Comparison of ENCODE assay signal across 8 cellular contexts in the genomic region with DNA sequence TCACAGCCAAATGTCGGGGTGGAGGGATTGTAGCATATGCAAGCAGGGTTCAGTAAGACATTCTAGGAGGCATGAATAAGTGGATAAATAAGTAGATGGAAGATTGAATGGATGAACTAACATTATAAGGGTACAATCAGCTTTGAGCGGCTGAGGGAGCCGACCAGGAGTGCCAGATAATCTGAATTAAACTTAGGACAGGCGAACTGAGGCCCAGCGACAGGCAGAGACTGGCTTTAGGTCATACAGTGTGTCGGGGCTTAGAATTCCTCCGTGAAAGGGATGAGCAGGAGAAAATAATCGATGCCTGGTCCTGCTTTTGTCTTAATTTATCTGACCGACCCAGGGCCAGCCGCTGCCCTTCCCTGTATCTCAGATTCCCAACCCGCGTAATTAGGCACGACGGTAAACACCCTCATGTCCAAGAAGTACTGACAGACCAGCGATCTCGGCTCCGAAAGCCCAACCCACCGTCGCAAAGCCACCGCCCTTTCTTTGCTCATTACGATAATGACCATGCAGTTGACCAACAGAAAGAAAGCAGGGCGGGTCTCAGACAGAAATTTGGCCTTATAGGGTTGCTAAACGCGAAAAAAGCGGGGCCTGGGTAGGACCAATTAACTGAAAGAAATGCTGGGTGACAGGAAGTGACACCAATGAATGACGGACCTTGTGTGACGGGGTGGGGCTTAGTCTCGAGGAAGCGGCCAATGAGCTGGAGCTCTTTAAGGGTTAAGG. TPM values are rescaled to one million over a fixed set of nuclear protein-coding genes. Genes with fewer than 3 reads are reported as not detected.
DNase-seq lines count a peak whose midpoint lies in the region; ATAC-seq, FAIRE-seq and TF ChIP-seq lines count a peak whose summit lies in the region.

No MANE protein-coding gene starts in this region.

- no peak overlapping the region for H2BK20ac ChIP-seq in H1 (ENCODE audit: low read length)

- peak overlapping the region; percentile 97 for H2BK5ac ChIP-seq in H1 (ENCODE audit: low read depth, low read length)

- peak overlapping the region; percentile 76 to 82 for H3K4me2 ChIP-seq in H1 (ENCODE audit: insufficient read depth in 1 of 2, low read depth in 2 of 2, low read length in 2 of 2)

- WGBS in H1 (ENCODE audit: extremely low coverage in 1 of 2, insufficient coverage in 1 of 2, insufficient read length in 1 of 2, insufficient replicate concordance in 2 of 2, low coverage in 1 of 2, low lambda C conversion rate in 2 of 2, missing lambda C conversion rate in 1 of 2), 2 experiments, result 7% methylated on average over 29 of the region's 29 CpGs; no CpG with 5 or more reads in 1 of the 2 experiments

- ATAC-seq in GM19455 (IDR thresholded peaks at IDR 0.05; ENCODE audit: unreplicated experiment) (peak; percentile 85), memory B cell (ENCODE audit: low read depth) (peak; percentile 82)
- ATAC-seq in activated CD8-positive, alpha-beta T cell treated with anti-CD3 and anti-CD28 coated beads for 36 hours, result peak; percentile 90

- H3K36me3 ChIP-seq in H1 (ENCODE audit: control insufficient read depth in 2 of 4, insufficient read depth in 4 of 4, low read length in 3 of 4), result peaks cover 0 to 2% (median 0%) of the 10 kb centered on the region in 4 experiments; a peak in 4 of 8 replicates

- H3K4me1 ChIP-seq in H1 (replicated peaks in 1 of 4; ENCODE audit: control insufficient read depth in 3 of 4, insufficient read depth in 4 of 4, low read length in 3 of 4), result peaks cover 0 to 4% (median 0%) of the 10 kb centered on the region in 4 experiments; a peak in 4 of 7 replicates

- peaks cover 1% of the 10 kb centered on the region for H3K27me3 Mint-ChIP-seq in activated CD8-positive, alpha-beta T cell treated with anti-CD3 and anti-CD28 coated beads for 36 hours
- peaks cover 4% of the 10 kb centered on the region for H3K27me3 Mint-ChIP-seq in memory B cell

- H2BK12ac ChIP-seq in H1 (ENCODE audit: low read depth, low read length), result peak overlapping the region; percentile 64; the same call in 1 of the 2 replicates

- FAIRE-seq in H1 (lab: Jason Lieb, UNC), result peak; percentile 90

- peak overlapping the region; percentile 95 for H3K4me3 Mint-ChIP-seq in activated CD8-positive, alpha-beta T cell treated with anti-CD3 and anti-CD28 coated beads for 36 hours
- H3K4me3 Mint-ChIP-seq in memory B cell, result peak overlapping the region; percentile 95

- CTCF ChIA-PET in activated CD8-positive, alpha-beta T cell treated with anti-CD3 and anti-CD28 coated beads for 36 hours (lab: Charles Lee), result interaction anchor here (1.1 to 1.6 kb wide), 6 partner anchors 10 to 319 kb away, joined by 3 to 10 read pairs (median 4); no protein-coding TSS in a partner anchor
- CTCF ChIA-PET in H1 (lab: Charles Lee; ENCODE audit: partially characterized antibody), result interaction anchor here (0.5 to 2.0 kb wide), 5 partner anchors 27 to 412 kb away, joined by 3 to 8 read pairs (median 3); no protein-coding TSS in a partner anchor

- POLR2A ChIA-PET in activated CD8-positive, alpha-beta T cell treated with anti-CD3 and anti-CD28 coated beads for 36 hours (lab: Charles Lee), result interaction anchor here (0.6 to 3.6 kb wide), 9 partner anchors 8 to 1313 kb away, joined by 3 to 25 read pairs (median 5); a partner anchor contains a TSS
- POLR2A ChIA-PET in H1 (lab: Charles Lee; ENCODE audit: partially characterized antibody), result interaction anchor here (0.6 to 2.5 kb wide), 37 partner anchors 9 to 665 kb away, joined by 3 to 41 read pairs (median 5); a partner anchor contains a TSS

- peak overlapping the region; percentile 100; the same call in 1 of the 2 replicates for H4K8ac ChIP-seq in H1 (ENCODE audit: extremely low read depth, insufficient read depth, low read length)

- intact Hi-C loops in activated CD8-positive, alpha-beta T cell treated with anti-CD3 and anti-CD28 coated beads for 36 hours (cut with micrococcal nuclease), result loop anchor here (1.0 kb wide), 1 partner anchor 32 kb away; a partner anchor contains a TSS

- no peak for TF ChIP-seq RAD21 in H1 (IDR thresholded peaks at IDR 0.05 in 1 of 2, conservative IDR thresholded peaks at IDR 0.05 in 1 of 2; ENCODE audit: low read depth in 2 of 2, low read length in 2 of 2)

- H3K18ac ChIP-seq in H1 (ENCODE audit: extremely low read depth, low read length), result peak overlapping the region; percentile 89

- H3K23me2 ChIP-seq in H1 (ENCODE audit: low read depth, low read length), result peaks cover 4% of the 10 kb centered on the region

- peak overlapping the region; percentile 76 for H2BK120ac ChIP-seq in H1 (replicated peaks; ENCODE audit: low read depth, low read length)

- H3K27ac Mint-ChIP-seq in activated CD8-positive, alpha-beta T cell treated with anti-CD3 and anti-CD28 coated beads for 36 hours, result peak overlapping the region; percentile 99
- H3K27ac Mint-ChIP-seq in memory B cell, result peak overlapping the region; percentile 95

- H3K23ac ChIP-seq in H1 (ENCODE audit: insufficient read length), result no peak overlapping the region

- H3K14ac ChIP-seq in H1 (ENCODE audit: insufficient read length), result no peak overlapping the region

- peaks cover 0 to 8% (median 0%) of the 10 kb centered on the region in 4 experiments; a peak in 6 of 7 replicates for H3K27me3 ChIP-seq in H1 (replicated peaks in 1 of 4; ENCODE audit: control insufficient read depth in 3 of 4, extremely low read depth in 1 of 4, insufficient read depth in 3 of 4, low read length in 3 of 4)

- H3K56ac ChIP-seq in H1 (replicated peaks; ENCODE audit: insufficient read length, low read depth, low read length), result peak overlapping the region; percentile 93

- peak overlapping the region; percentile 54; the same call in 1 of the 2 replicates for H2AFZ ChIP-seq in H1 (ENCODE audit: low read length)

- H2BK15ac ChIP-seq in H1 (ENCODE audit: low read length), result no peak overlapping the region

- H4K20me1 ChIP-seq in H1 (replicated peaks in 1 of 2; ENCODE audit: control insufficient read depth in 1 of 2, insufficient read depth in 2 of 2, low read length in 2 of 2), result no peaks in the 10 kb centered on the region

- no peaks in the 10 kb centered on the region; the same call in 1 of the 2 replicates for H3K79me1 ChIP-seq in H1 (ENCODE audit: low read depth, low read length)

- H3K4me3 ChIP-seq in H1 (ENCODE audit: extremely low read depth in 1 of 4, insufficient read depth in 2 of 4, low read depth in 3 of 4, low read length in 4 of 4), result peak overlapping the region; percentile 78 to 94 (median 87)

- peak overlapping the region; percentile 19; the same call in 1 of the 2 replicates for H2AK5ac ChIP-seq in H1 (ENCODE audit: low read depth, low read length)

- no peak overlapping the region for H3K4ac ChIP-seq in H1 (replicated peaks; ENCODE audit: insufficient read length, low read depth, low read length)

- DNase-seq in CMK (ENCODE audit: low read depth) (peak; percentile 98), HK-2 (ENCODE audit: unreplicated experiment) (peak; percentile 88), NCI-H82 treated with DMSO at 0.1 percent for 48 hours (lab: John Stamatoyannopoulos, UW; ENCODE audit: unreplicated experiment) (peak; percentile 99), H1 (ENCODE audit: low read depth in 1 of 2, low spot score in 2 of 2) (peak in 1 of 2 experiments; percentile 93), memory B cell (ENCODE audit: low spot score in 2 of 2) (peak in 1 of 2 donors; percentile 86)
- DNase-seq in activated CD8-positive, alpha-beta T cell treated with anti-CD3 and anti-CD28 coated beads for 36 hours, result peak; percentile 95
- DNase-seq in stimulated activated CD8-positive, alpha-beta memory T cell treated with anti-CD3 and anti-CD28 coated beads, Interleukin-12 subunit alpha, Interleukin-12 subunit beta, amount 100 ng/mL, for 24 hours (ENCODE audit: extremely low read depth), result peak; percentile 64

- H4K91ac ChIP-seq in H1 (replicated peaks; ENCODE audit: insufficient read length, low read length), result peak overlapping the region; percentile 79

- TF ChIP-seq POLR2A in H1 (IDR thresholded peaks at IDR 0.05; ENCODE audit: control extremely low read depth in 1 of 2, low read depth in 2 of 2, low read length in 2 of 2), result peak in 1 of 2 experiments; percentile 70; a peak in 1 of 3 replicates

- no peaks in the 10 kb centered on the region for H3K9me3 Mint-ChIP-seq in activated CD8-positive, alpha-beta T cell treated with anti-CD3 and anti-CD28 coated beads for 36 hours
- H3K9me3 Mint-ChIP-seq in memory B cell, result no peaks in the 10 kb centered on the region

- peak overlapping the region; percentile 99 for H3K27ac ChIP-seq in H1 (ENCODE audit: low read depth, low read length)

- TF ChIP-seq CTCF in activated CD8-positive, alpha-beta T cell treated with anti-CD3 and anti-CD28 coated beads for 36 hours (IDR thresholded peaks at IDR 0.05), result no peak
- no peak for TF ChIP-seq CTCF in H1 (IDR thresholded peaks at IDR 0.05; ENCODE audit: control extremely low read depth in 1 of 3, insufficient read depth in 1 of 3, low read depth in 1 of 3, low read length in 3 of 3)

- no peaks in the 10 kb centered on the region for H3K9me3 ChIP-seq in H1 (ENCODE audit: insufficient read depth in 2 of 2, low read depth in 1 of 2, low read length in 1 of 2)

- peaks cover 14% of the 10 kb centered on the region for H3K4me1 Mint-ChIP-seq in activated CD8-positive, alpha-beta T cell treated with anti-CD3 and anti-CD28 coated beads for 36 hours (ENCODE audit: low read depth)
- H3K4me1 Mint-ChIP-seq in memory B cell, result peaks cover 16% of the 10 kb centered on the region

- H3K79me2 ChIP-seq in H1 (ENCODE audit: control insufficient read depth in 1 of 2, insufficient read depth in 2 of 2, low read length in 2 of 2), result no peaks in the 10 kb centered on the region

- TF ChIP-seq EP300 in H1 (IDR thresholded peaks at IDR 0.05; ENCODE audit: borderline replicate concordance in 1 of 2, low read depth in 2 of 2, low read length in 2 of 2), result no peak

- H3K9ac ChIP-seq in H1 (replicated peaks in 1 of 4; ENCODE audit: extremely low read depth in 1 of 4, low read depth in 3 of 4, low read length in 3 of 4), result peak overlapping the region; percentile 72 to 99 (median 98)

- H4K5ac ChIP-seq in H1 (ENCODE audit: insufficient read length, low read depth, low read length), result peak overlapping the region; percentile 90

- H3K36me3 Mint-ChIP-seq in activated CD8-positive, alpha-beta T cell treated with anti-CD3 and anti-CD28 coated beads for 36 hours (ENCODE audit: low read depth), result peaks cover 7% of the 10 kb centered on the region
- peaks cover 8% of the 10 kb centered on the region for H3K36me3 Mint-ChIP-seq in memory B cell

RNA-seq across cellular contexts. Expression of a gene that starts 0.5 kb away (rescaled TPM):
- total RNA-seq in activated CD8-positive, alpha-beta T cell treated with anti-CD3 and anti-CD28 coated beads for 36 hours, result 10 to 100 TPM; 66.0 to 67.4 TPM
- 70.0 and 74.9 TPM in 2 replicates for total RNA-seq in H1 (2021; fragmentation: NEBNext Ultra II Directional; extraction: Animal tissue kit (Norgen Biotek cat#: 25700))
- 66.2 and 70.4 TPM in 2 replicates for polyA plus RNA-seq in H1 (2011; rRNA removed)
- 130 TPM for polyA plus RNA-seq in H1 (2011; cell fraction: cytosol; rRNA removed)
- 40.5 TPM for polyA plus RNA-seq in H1 (2011; cell fraction: nucleus; rRNA removed)
- polyA plus RNA-seq in H1 (2012, experiment 1 of 2), result 94.7 to 119 TPM (median 103 TPM) in 4 replicates
- 90.3 TPM for polyA plus RNA-seq in H1 (2012, experiment 2 of 2)
- 61.3 TPM for polyA plus RNA-seq in H1 (2013, experiment 1 of 2)
- 64.7 TPM for polyA plus RNA-seq in H1 (2013, experiment 2 of 2)
- polyA minus RNA-seq in H1 (2011; rRNA and poly(A)+ RNA removed), result 22.8 and 31.9 TPM in 2 replicates
- polyA minus RNA-seq in H1 (2011; cell fraction: cytosol; rRNA and poly(A)+ RNA removed), result 20.6 TPM
- 28.0 TPM for polyA minus RNA-seq in H1 (2011; cell fraction: nucleus; rRNA and poly(A)+ RNA removed)

RNA-seq across cellular contexts. Expression of a gene that starts 6.2 kb away (rescaled TPM):
- not detected for total RNA-seq in activated CD8-positive, alpha-beta T cell treated with anti-CD3 and anti-CD28 coated beads for 36 hours
- not detected in 2 replicates for total RNA-seq in H1 (2021; fragmentation: NEBNext Ultra II Directional; extraction: Animal tissue kit (Norgen Biotek cat#: 25700))
- 0.11 TPM in 1 of 2 replicates, not detected in the other for polyA plus RNA-seq in H1 (2011; rRNA removed)
- polyA plus RNA-seq in H1 (2011; cell fraction: cytosol; rRNA removed), result not detected
- not detected for polyA plus RNA-seq in H1 (2011; cell fraction: nucleus; rRNA removed)
- polyA plus RNA-seq in H1 (2012, experiment 1 of 2), result not detected in 4 replicates
- not detected for polyA plus RNA-seq in H1 (2012, experiment 2 of 2)
- not detected for polyA plus RNA-seq in H1 (2013, experiment 1 of 2)
- polyA plus RNA-seq in H1 (2013, experiment 2 of 2), result not detected
- polyA minus RNA-seq in H1 (2011; rRNA and poly(A)+ RNA removed), result not detected in 2 replicates
- not detected for polyA minus RNA-seq in H1 (2011; cell fraction: cytosol; rRNA and poly(A)+ RNA removed)
- not detected for polyA minus RNA-seq in H1 (2011; cell fraction: nucleus; rRNA and poly(A)+ RNA removed)

RNA-seq across cellular contexts. Expression of a gene that starts 8.9 kb away (rescaled TPM):
- total RNA-seq in activated CD8-positive, alpha-beta T cell treated with anti-CD3 and anti-CD28 coated beads for 36 hours, result 10 to 100 TPM; 50.3 to 52.4 TPM
- 81.0 and 82.1 TPM in 2 replicates for total RNA-seq in H1 (2021; fragmentation: NEBNext Ultra II Directional; extraction: Animal tissue kit (Norgen Biotek cat#: 25700))
- 160 and 164 TPM in 2 replicates for polyA plus RNA-seq in H1 (2011; rRNA removed)
- 129 TPM for polyA plus RNA-seq in H1 (2011; cell fraction: cytosol; rRNA removed)
- 141 TPM for polyA plus RNA-seq in H1 (2011; cell fraction: nucleus; rRNA removed)
- 114 to 155 TPM (median 145 TPM) in 4 replicates for polyA plus RNA-seq in H1 (2012, experiment 1 of 2)
- polyA plus RNA-seq in H1 (2012, experiment 2 of 2), result 182 TPM
- 76.1 TPM for polyA plus RNA-seq in H1 (2013, experiment 1 of 2)
- polyA plus RNA-seq in H1 (2013, experiment 2 of 2), result 78.7 TPM
- 146 and 151 TPM in 2 replicates for polyA minus RNA-seq in H1 (2011; rRNA and poly(A)+ RNA removed)
- 98.1 TPM for polyA minus RNA-seq in H1 (2011; cell fraction: cytosol; rRNA and poly(A)+ RNA removed)
- 80.7 TPM for polyA minus RNA-seq in H1 (2011; cell fraction: nucleus; rRNA and poly(A)+ RNA removed)

RNA-seq across cellular contexts. Expression of a gene that starts 23.6 kb away (rescaled TPM):
- total RNA-seq in activated CD8-positive, alpha-beta T cell treated with anti-CD3 and anti-CD28 coated beads for 36 hours, result not detected
- total RNA-seq in H1 (2021; fragmentation: NEBNext Ultra II Directional; extraction: Animal tissue kit (Norgen Biotek cat#: 25700)), result not detected in 2 replicates
- not detected in 2 replicates for polyA plus RNA-seq in H1 (2011; rRNA removed)
- polyA plus RNA-seq in H1 (2011; cell fraction: cytosol; rRNA removed), result not detected
- not detected for polyA plus RNA-seq in H1 (2011; cell fraction: nucleus; rRNA removed)
- not detected in 4 replicates for polyA plus RNA-seq in H1 (2012, experiment 1 of 2)
- polyA plus RNA-seq in H1 (2012, experiment 2 of 2), result not detected
- polyA plus RNA-seq in H1 (2013, experiment 1 of 2), result not detected
- polyA plus RNA-seq in H1 (2013, experiment 2 of 2), result not detected
- not detected in 2 replicates for polyA minus RNA-seq in H1 (2011; rRNA and poly(A)+ RNA removed)
- not detected for polyA minus RNA-seq in H1 (2011; cell fraction: cytosol; rRNA and poly(A)+ RNA removed)
- polyA minus RNA-seq in H1 (2011; cell fraction: nucleus; rRNA and poly(A)+ RNA removed), result not detected

RNA-seq across cellular contexts. Expression of a gene that starts 31.3 kb away (rescaled TPM):
- 1 to 10 TPM; 7.0 to 7.7 TPM for total RNA-seq in activated CD8-positive, alpha-beta T cell treated with anti-CD3 and anti-CD28 coated beads for 36 hours
- total RNA-seq in H1 (2021; fragmentation: NEBNext Ultra II Directional; extraction: Animal tissue kit (Norgen Biotek cat#: 25700)), result 6.8 and 7.9 TPM in 2 replicates
- polyA plus RNA-seq in H1 (2011; rRNA removed), result 6.0 and 7.7 TPM in 2 replicates
- polyA plus RNA-seq in H1 (2011; cell fraction: cytosol; rRNA removed), result 10.9 TPM
- 5.4 TPM for polyA plus RNA-seq in H1 (2011; cell fraction: nucleus; rRNA removed)
- 6.4 to 10.3 TPM (median 7.4 TPM) in 4 replicates for polyA plus RNA-seq in H1 (2012, experiment 1 of 2)
- polyA plus RNA-seq in H1 (2012, experiment 2 of 2), result 3.5 TPM
- polyA plus RNA-seq in H1 (2013, experiment 1 of 2), result 4.0 TPM
- 4.6 TPM for polyA plus RNA-seq in H1 (2013, experiment 2 of 2)
- 6.8 and 15.9 TPM in 2 replicates for polyA minus RNA-seq in H1 (2011; rRNA and poly(A)+ RNA removed)
- polyA minus RNA-seq in H1 (2011; cell fraction: cytosol; rRNA and poly(A)+ RNA removed), result 6.4 TPM
- polyA minus RNA-seq in H1 (2011; cell fraction: nucleus; rRNA and poly(A)+ RNA removed), result 6.6 TPM
